In genomic region chr1:235971571-235972315, GRCh38 we compare ENCODE assay signal across 1 cellular context.
TF ChIP-seq lines count a peak whose summit lies in the region.

No MANE protein-coding gene starts in this region.

TF ChIP-seq in HepG2, 621 proteins besides CTCF, POLR2A, EP300 and RAD21 (continued from another document and continues in another):
- TF ChIP-seq ZNF776 (CRISPR knock-in tag; IDR thresholded peaks at IDR 0.05) (no peak), MXD3 (CRISPR knock-in tag; IDR thresholded peaks at IDR 0.05) (peak; percentile 29; the same call in 1 of the 2 replicates), ATAD3A (CRISPR knock-in tag; IDR thresholded peaks at IDR 0.05) (no peak), POGZ (CRISPR knock-in tag; IDR thresholded peaks at IDR 0.05) (0 out of 2 replicates have a peak, but pooled peaks have one; percentile 39), ZNF569 (CRISPR knock-in tag; IDR thresholded peaks at IDR 0.05; ENCODE audit: borderline replicate concordance) (no peak), FOXP1 (IDR thresholded peaks at IDR 0.05) (no peak), FOXP1 (CRISPR knock-in tag; IDR thresholded peaks at IDR 0.05) (no peak), MEIS2 (CRISPR knock-in tag; IDR thresholded peaks at IDR 0.05) (no peak), ZNF567 (CRISPR knock-in tag; IDR thresholded peaks at IDR 0.05; ENCODE audit: borderline replicate concordance) (no peak), SRSF1 (optimal IDR thresholded peaks at IDR 0.05; ENCODE audit: low read depth, low read length) (no peak), ZNF430 (CRISPR knock-in tag; IDR thresholded peaks at IDR 0.05) (no peak), ZBTB7A (CRISPR knock-in tag; IDR thresholded peaks at IDR 0.05) (0 out of 2 replicates have a peak, but pooled peaks have one; percentile 25), KLF16 (CRISPR knock-in tag; IDR thresholded peaks at IDR 0.05) (no peak; a peak in 1 of 4 replicates), ZNF792 (CRISPR knock-in tag; IDR thresholded peaks at IDR 0.05) (no peak), NCOR1 (IDR thresholded peaks at IDR 0.05; ENCODE audit: borderline replicate concordance, low read length) (no peak), RFX5 (IDR thresholded peaks at IDR 0.05; ENCODE audit: low read depth, low read length) (no peak), PHF21A (CRISPR knock-in tag; IDR thresholded peaks at IDR 0.05) (no peak; the same call in 1 of the 2 replicates), RBFOX2 (IDR thresholded peaks at IDR 0.05; ENCODE audit: low read depth, low read length) (no peak), ZNF354B (CRISPR knock-in tag; IDR thresholded peaks at IDR 0.05) (no peak), ZNF614 (CRISPR knock-in tag; IDR thresholded peaks at IDR 0.05; ENCODE audit: borderline replicate concordance) (peak; percentile 22; the same call in 1 of the 2 replicates), GPN1 (CRISPR knock-in tag; IDR thresholded peaks at IDR 0.05; ENCODE audit: borderline replicate concordance) (no peak), RARA (CRISPR knock-in tag; IDR thresholded peaks at IDR 0.05) (no peak), HOXA7 (CRISPR knock-in tag; IDR thresholded peaks at IDR 0.05) (no peak), ZNF205 (CRISPR knock-in tag; IDR thresholded peaks at IDR 0.05) (no peak; the same call in 1 of the 2 replicates), KAT7 (CRISPR knock-in tag; IDR thresholded peaks at IDR 0.05; ENCODE audit: borderline replicate concordance) (no peak), HOXA5 (CRISPR knock-in tag; IDR thresholded peaks at IDR 0.05) (no peak), NONO (IDR thresholded peaks at IDR 0.05) (no peak), NONO (CRISPR knock-in tag; conservative IDR thresholded peaks at IDR 0.05) (0 out of 2 replicates have a peak, but pooled peaks have one; percentile 27), ELF4 (CRISPR knock-in tag; IDR thresholded peaks at IDR 0.05; ENCODE audit: borderline replicate concordance) (no peak), JUNB (CRISPR knock-in tag; IDR thresholded peaks at IDR 0.05; ENCODE audit: borderline replicate concordance) (no peak), STAT5B (CRISPR knock-in tag; IDR thresholded peaks at IDR 0.05) (no peak), AGO1 (IDR thresholded peaks at IDR 0.05; ENCODE audit: low read depth, low read length, poor library complexity, severe bottlenecking) (no peak), ZNF549 (CRISPR knock-in tag; IDR thresholded peaks at IDR 0.05) (no peak), ZNF589 (CRISPR knock-in tag; conservative IDR thresholded peaks at IDR 0.05) (no peak), NR3C1 (CRISPR knock-in tag; IDR thresholded peaks at IDR 0.05) (no peak), TRIM24 (CRISPR knock-in tag; IDR thresholded peaks at IDR 0.05) (no peak), ZNF292 (CRISPR knock-in tag; IDR thresholded peaks at IDR 0.05; ENCODE audit: borderline replicate concordance, low read depth) (no peak), DPF2 (CRISPR knock-in tag; IDR thresholded peaks at IDR 0.05; ENCODE audit: borderline replicate concordance, low read depth) (no peak), HNF4A (CRISPR knock-in tag; IDR thresholded peaks at IDR 0.05) (0 out of 2 replicates have a peak, but pooled peaks have one; percentile 9), ZNF816 (CRISPR knock-in tag; IDR thresholded peaks at IDR 0.05; ENCODE audit: borderline replicate concordance) (no peak), ZNF253 (CRISPR knock-in tag; IDR thresholded peaks at IDR 0.05; ENCODE audit: borderline replicate concordance) (no peak), ZFX (CRISPR knock-in tag; IDR thresholded peaks at IDR 0.05; ENCODE audit: low read depth) (peak; percentile 33; the same call in 1 of the 2 replicates), GLI4 (CRISPR knock-in tag; IDR thresholded peaks at IDR 0.05; ENCODE audit: borderline replicate concordance) (no peak), ZNF563 (CRISPR knock-in tag; IDR thresholded peaks at IDR 0.05) (no peak), ZSCAN30 (CRISPR knock-in tag; IDR thresholded peaks at IDR 0.05) (no peak), MAFK (conservative IDR thresholded peaks at IDR 0.05 in 1 of 2, IDR thresholded peaks at IDR 0.05 in 1 of 2; ENCODE audit: low read length in 2 of 2) (0 out of 4 replicates have a peak, but pooled peaks of 1 of the 2 experiments have one; percentile 2), ZBTB25 (CRISPR knock-in tag; IDR thresholded peaks at IDR 0.05) (no peak), BHLHE40 (IDR thresholded peaks at IDR 0.05; ENCODE audit: low read length) (no peak), KLF6 (CRISPR knock-in tag; IDR thresholded peaks at IDR 0.05) (no peak), HIVEP1 (CRISPR knock-in tag; IDR thresholded peaks at IDR 0.05) (no peak), ZNF558 (CRISPR knock-in tag; IDR thresholded peaks at IDR 0.05; ENCODE audit: borderline replicate concordance) (0 out of 2 replicates have a peak, but pooled peaks have one; percentile 34), CCAR2 (optimal IDR thresholded peaks at IDR 0.05; ENCODE audit: low read depth, low read length) (no peak), ZNF367 (CRISPR knock-in tag; IDR thresholded peaks at IDR 0.05; ENCODE audit: borderline replicate concordance) (no peak), ETV5 (CRISPR knock-in tag; IDR thresholded peaks at IDR 0.05; ENCODE audit: borderline replicate concordance) (no peak), YEATS2 (CRISPR knock-in tag; IDR thresholded peaks at IDR 0.05; ENCODE audit: borderline replicate concordance) (no peak), SOX5 (CRISPR knock-in tag; IDR thresholded peaks at IDR 0.05; ENCODE audit: borderline replicate concordance) (no peak), ZBTB46 (CRISPR knock-in tag; IDR thresholded peaks at IDR 0.05; ENCODE audit: borderline replicate concordance) (no peak), FOXK1 (CRISPR knock-in tag; IDR thresholded peaks at IDR 0.05; ENCODE audit: borderline replicate concordance, low read depth) (no peak), BORCS8-MEF2B (CRISPR knock-in tag; IDR thresholded peaks at IDR 0.05) (0 out of 2 replicates have a peak, but pooled peaks have one; percentile 38), GATAD2A (CRISPR knock-in tag; IDR thresholded peaks at IDR 0.05) (peak; percentile 35; the same call in 1 of the 2 replicates), NFIB (CRISPR knock-in tag; IDR thresholded peaks at IDR 0.05; ENCODE audit: borderline replicate concordance) (no peak), ZNF772 (CRISPR knock-in tag; IDR thresholded peaks at IDR 0.05) (no peak), RFX1 (IDR thresholded peaks at IDR 0.05) (no peak)
- TF ChIP-seq, protein P1, sequence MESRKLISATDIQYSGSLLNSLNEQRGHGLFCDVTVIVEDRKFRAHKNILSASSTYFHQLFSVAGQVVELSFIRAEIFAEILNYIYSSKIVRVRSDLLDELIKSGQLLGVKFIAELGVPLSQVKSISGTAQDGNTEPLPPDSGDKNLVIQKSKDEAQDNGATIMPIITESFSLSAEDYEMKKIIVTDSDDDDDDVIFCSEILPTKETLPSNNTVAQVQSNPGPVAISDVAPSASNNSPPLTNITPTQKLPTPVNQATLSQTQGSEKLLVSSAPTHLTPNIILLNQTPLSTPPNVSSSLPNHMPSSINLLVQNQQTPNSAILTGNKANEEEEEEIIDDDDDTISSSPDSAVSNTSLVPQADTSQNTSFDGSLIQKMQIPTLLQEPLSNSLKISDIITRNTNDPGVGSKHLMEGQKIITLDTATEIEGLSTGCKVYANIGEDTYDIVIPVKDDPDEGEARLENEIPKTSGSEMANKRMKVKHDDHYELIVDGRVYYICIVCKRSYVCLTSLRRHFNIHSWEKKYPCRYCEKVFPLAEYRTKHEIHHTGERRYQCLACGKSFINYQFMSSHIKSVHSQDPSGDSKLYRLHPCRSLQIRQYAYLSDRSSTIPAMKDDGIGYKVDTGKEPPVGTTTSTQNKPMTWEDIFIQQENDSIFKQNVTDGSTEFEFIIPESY (CRISPR knock-in tag; IDR thresholded peaks at IDR 0.05) = no peak; the same call in 1 of the 2 replicates
- TF ChIP-seq, protein P2, sequence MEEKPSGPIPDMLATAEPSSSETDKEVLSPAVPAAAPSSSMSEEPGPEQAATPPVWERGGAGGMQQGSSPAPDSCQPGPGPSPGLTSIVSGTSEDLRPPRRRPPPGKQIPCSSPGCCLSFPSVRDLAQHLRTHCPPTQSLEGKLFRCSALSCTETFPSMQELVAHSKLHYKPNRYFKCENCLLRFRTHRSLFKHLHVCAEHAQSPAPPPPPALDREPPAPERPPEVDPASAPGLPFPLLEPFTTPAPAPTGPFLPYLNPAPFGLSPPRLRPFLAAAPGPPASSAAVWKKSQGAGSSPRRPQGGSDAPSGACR (CRISPR knock-in tag; IDR thresholded peaks at IDR 0.05) = no peak
- TF ChIP-seq, protein P3, sequence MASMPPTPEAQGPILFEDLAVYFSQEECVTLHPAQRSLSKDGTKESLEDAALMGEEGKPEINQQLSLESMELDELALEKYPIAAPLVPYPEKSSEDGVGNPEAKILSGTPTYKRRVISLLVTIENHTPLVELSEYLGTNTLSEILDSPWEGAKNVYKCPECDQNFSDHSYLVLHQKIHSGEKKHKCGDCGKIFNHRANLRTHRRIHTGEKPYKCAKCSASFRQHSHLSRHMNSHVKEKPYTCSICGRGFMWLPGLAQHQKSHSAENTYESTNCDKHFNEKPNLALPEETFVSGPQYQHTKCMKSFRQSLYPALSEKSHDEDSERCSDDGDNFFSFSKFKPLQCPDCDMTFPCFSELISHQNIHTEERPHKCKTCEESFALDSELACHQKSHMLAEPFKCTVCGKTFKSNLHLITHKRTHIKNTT (CRISPR knock-in tag; IDR thresholded peaks at IDR 0.05) = no peak
- TF ChIP-seq, protein P4, sequence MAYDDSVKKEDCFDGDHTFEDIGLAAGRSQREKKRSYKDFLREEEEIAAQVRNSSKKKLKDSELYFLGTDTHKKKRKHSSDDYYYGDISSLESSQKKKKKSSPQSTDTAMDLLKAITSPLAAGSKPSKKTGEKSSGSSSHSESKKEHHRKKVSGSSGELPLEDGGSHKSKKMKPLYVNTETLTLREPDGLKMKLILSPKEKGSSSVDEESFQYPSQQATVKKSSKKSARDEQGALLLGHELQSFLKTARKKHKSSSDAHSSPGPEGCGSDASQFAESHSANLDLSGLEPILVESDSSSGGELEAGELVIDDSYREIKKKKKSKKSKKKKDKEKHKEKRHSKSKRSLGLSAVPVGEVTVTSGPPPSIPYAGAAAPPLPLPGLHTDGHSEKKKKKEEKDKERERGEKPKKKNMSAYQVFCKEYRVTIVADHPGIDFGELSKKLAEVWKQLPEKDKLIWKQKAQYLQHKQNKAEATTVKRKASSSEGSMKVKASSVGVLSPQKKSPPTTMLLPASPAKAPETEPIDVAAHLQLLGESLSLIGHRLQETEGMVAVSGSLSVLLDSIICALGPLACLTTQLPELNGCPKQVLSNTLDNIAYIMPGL (CRISPR knock-in tag; IDR thresholded peaks at IDR 0.05; ENCODE audit: borderline replicate concordance in 1 of 2, low read depth in 1 of 2) = peak; percentile 57 to 65; a peak in 3 of 4 replicates
- TF ChIP-seq, protein P5, sequence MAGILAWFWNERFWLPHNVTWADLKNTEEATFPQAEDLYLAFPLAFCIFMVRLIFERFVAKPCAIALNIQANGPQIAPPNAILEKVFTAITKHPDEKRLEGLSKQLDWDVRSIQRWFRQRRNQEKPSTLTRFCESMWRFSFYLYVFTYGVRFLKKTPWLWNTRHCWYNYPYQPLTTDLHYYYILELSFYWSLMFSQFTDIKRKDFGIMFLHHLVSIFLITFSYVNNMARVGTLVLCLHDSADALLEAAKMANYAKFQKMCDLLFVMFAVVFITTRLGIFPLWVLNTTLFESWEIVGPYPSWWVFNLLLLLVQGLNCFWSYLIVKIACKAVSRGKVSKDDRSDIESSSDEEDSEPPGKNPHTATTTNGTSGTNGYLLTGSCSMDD (CRISPR knock-in tag; IDR thresholded peaks at IDR 0.05) = no peak
- TF ChIP-seq, protein P6, sequence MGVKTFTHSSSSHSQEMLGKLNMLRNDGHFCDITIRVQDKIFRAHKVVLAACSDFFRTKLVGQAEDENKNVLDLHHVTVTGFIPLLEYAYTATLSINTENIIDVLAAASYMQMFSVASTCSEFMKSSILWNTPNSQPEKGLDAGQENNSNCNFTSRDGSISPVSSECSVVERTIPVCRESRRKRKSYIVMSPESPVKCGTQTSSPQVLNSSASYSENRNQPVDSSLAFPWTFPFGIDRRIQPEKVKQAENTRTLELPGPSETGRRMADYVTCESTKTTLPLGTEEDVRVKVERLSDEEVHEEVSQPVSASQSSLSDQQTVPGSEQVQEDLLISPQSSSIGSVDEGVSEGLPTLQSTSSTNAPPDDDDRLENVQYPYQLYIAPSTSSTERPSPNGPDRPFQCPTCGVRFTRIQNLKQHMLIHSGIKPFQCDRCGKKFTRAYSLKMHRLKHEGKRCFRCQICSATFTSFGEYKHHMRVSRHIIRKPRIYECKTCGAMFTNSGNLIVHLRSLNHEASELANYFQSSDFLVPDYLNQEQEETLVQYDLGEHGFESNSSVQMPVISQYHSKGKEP (CRISPR knock-in tag; IDR thresholded peaks at IDR 0.05) = no peak
- TF ChIP-seq, protein P7, sequence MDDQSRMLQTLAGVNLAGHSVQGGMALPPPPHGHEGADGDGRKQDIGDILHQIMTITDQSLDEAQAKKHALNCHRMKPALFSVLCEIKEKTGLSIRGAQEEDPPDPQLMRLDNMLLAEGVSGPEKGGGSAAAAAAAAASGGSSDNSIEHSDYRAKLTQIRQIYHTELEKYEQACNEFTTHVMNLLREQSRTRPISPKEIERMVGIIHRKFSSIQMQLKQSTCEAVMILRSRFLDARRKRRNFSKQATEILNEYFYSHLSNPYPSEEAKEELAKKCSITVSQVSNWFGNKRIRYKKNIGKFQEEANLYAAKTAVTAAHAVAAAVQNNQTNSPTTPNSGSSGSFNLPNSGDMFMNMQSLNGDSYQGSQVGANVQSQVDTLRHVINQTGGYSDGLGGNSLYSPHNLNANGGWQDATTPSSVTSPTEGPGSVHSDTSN (CRISPR knock-in tag; IDR thresholded peaks at IDR 0.05; ENCODE audit: borderline replicate concordance) = no peak
